ENCODE assay signal across 8 cellular contexts in genomic region chr15:67107014-67107812, GRCh38. TPM values are rescaled to one million over a fixed set of nuclear protein-coding genes. Genes with fewer than 3 reads are reported as not detected.
DNase-seq lines count a peak whose midpoint lies in the region; ATAC-seq and TF ChIP-seq lines count a peak whose summit lies in the region.

No MANE protein-coding gene starts in this region.

- no peak for DNase-seq in activated CD8-positive, alpha-beta memory T cell treated with anti-CD3 and anti-CD28 coated beads, Interleukin-2, amount 10 ng/mL, durations not matched to agents 7 days and 5 days
- no peak for DNase-seq in activated CD8-positive, alpha-beta memory T cell treated with anti-CD3 and anti-CD28 coated beads for 24 hours
- DNase-seq in astrocyte of the spinal cord (ENCODE audit: low read depth, low spot score): peak; percentile 99
- peak; percentile 40 for DNase-seq in left kidney (ENCODE audit: low read depth, low spot score)
- DNase-seq in upper lobe of left lung: peak in 1 of 2 donors; percentile 85
- no peak for DNase-seq in NCI-H748 (lab: John Stamatoyannopoulos, UW; ENCODE audit: unreplicated experiment)

- H3K27me3 ChIP-seq in upper lobe of left lung: no peaks in the 10 kb centered on the region

- peaks cover 3% of the 10 kb centered on the region for H3K9me3 Mint-ChIP-seq in activated CD8-positive, alpha-beta memory T cell treated with anti-CD3 and anti-CD28 coated beads, Interleukin-2, amount 10 ng/mL, durations not matched to agents 7 days and 5 days (ENCODE audit: low read depth)

- in situ Hi-C loops in astrocyte of the spinal cord (cut with HindIII; ENCODE audit: low sequenced_read_pairs): no loop called here

- TF ChIP-seq POLR2A in upper lobe of left lung (IDR thresholded peaks at IDR 0.05): no peak

- H3K36me3 Mint-ChIP-seq in activated CD8-positive, alpha-beta memory T cell treated with anti-CD3 and anti-CD28 coated beads, Interleukin-2, amount 10 ng/mL, durations not matched to agents 7 days and 5 days: peaks cover 56% of the 10 kb centered on the region

- H3K4me1 ChIP-seq in upper lobe of left lung: peaks cover 67 to 85% (median 77%) of the 10 kb centered on the region in 4 donors

- H3K27me3 Mint-ChIP-seq in activated CD8-positive, alpha-beta memory T cell treated with anti-CD3 and anti-CD28 coated beads, Interleukin-2, amount 10 ng/mL, durations not matched to agents 7 days and 5 days: no peaks in the 10 kb centered on the region

- no peak overlapping the region for H3K4me3 Mint-ChIP-seq in activated CD8-positive, alpha-beta memory T cell treated with anti-CD3 and anti-CD28 coated beads, Interleukin-2, amount 10 ng/mL, durations not matched to agents 7 days and 5 days

- H3K27ac Mint-ChIP-seq in activated CD8-positive, alpha-beta memory T cell treated with anti-CD3 and anti-CD28 coated beads, Interleukin-2, amount 10 ng/mL, durations not matched to agents 7 days and 5 days: peak overlapping the region; percentile 47

- CTCF ChIA-PET in activated CD8-positive, alpha-beta memory T cell treated with anti-CD3 and anti-CD28 coated beads, Interleukin-2, amount 10 ng/mL, durations not matched to agents 7 days and 5 days (lab: Charles Lee): no interaction called here

- TF ChIP-seq CTCF in astrocyte of the spinal cord (IDR thresholded peaks at IDR 0.05; ENCODE audit: low read depth, low read length) (no peak), upper lobe of left lung (IDR thresholded peaks at IDR 0.05) (no peak)

- H3K4me3 ChIP-seq in astrocyte of the spinal cord (ENCODE audit: low read depth, low read length) (no peak overlapping the region), upper lobe of left lung (no peak overlapping the region)

- whole genome bisulfite sequencing in upper lobe of left lung, 2 donors: 60 to 75% methylated on average over 12 of the region's 12 CpGs

- peak overlapping the region; percentile 31 to 64 (median 63) for H3K27ac ChIP-seq in upper lobe of left lung

- H3K36me3 ChIP-seq in upper lobe of left lung: no peaks in the 10 kb centered on the region

- H3K9me3 ChIP-seq in upper lobe of left lung: no peaks in the 10 kb centered on the region

- peaks cover 40% of the 10 kb centered on the region for H3K4me1 Mint-ChIP-seq in activated CD8-positive, alpha-beta memory T cell treated with anti-CD3 and anti-CD28 coated beads, Interleukin-2, amount 10 ng/mL, durations not matched to agents 7 days and 5 days

- no peak for TF ChIP-seq EP300 in upper lobe of left lung (IDR thresholded peaks at IDR 0.05)

- no peak for ATAC-seq in activated CD8-positive, alpha-beta memory T cell treated with anti-CD3 and anti-CD28 coated beads, Interleukin-2, amount 10 ng/mL, durations not matched to agents 7 days and 5 days
- ATAC-seq in upper lobe of left lung (ENCODE audit: low FRiP score in 2 of 2) (peak; percentile 76 to 87), HG02798 (IDR thresholded peaks at IDR 0.05; ENCODE audit: poor library complexity, unreplicated experiment) (no peak), HG02870 (IDR thresholded peaks at IDR 0.05; ENCODE audit: unreplicated experiment) (no peak)

RNA-seq across cellular contexts. Expression of gene SMAD3, which starts 41.8 kb away (rescaled TPM):
- 10 to 100 TPM; 87.1 to 88.0 TPM for total RNA-seq in activated CD8-positive, alpha-beta memory T cell treated with anti-CD3 and anti-CD28 coated beads, Interleukin-2, amount 10 ng/mL, durations not matched to agents 7 days and 5 days
- total RNA-seq in upper lobe of left lung: 10 to 100 TPM; 31.7 to 44.5 (median 36.3) TPM

Comparison
In these comparisons a context has a peak if more than half of its experiments do, and no peak if none do; other contexts are left out.
1. ATAC-seq: peak in upper lobe of left lung (2 of 2); none in activated CD8-positive, alpha-beta memory T cell treated with anti-CD3 and anti-CD28 coated beads, Interleukin-2, amount 10 ng/mL, durations not matched to agents 7 days and 5 days (single experiment), HG02798 (single experiment) and HG02870 (single experiment).
2. DNase-seq: peak in astrocyte of the spinal cord (single experiment) and left kidney (single experiment); none in activated CD8-positive, alpha-beta memory T cell treated with anti-CD3 and anti-CD28 coated beads, Interleukin-2, amount 10 ng/mL, durations not matched to agents 7 days and 5 days (single experiment), activated CD8-positive, alpha-beta memory T cell treated with anti-CD3 and anti-CD28 coated beads for 24 hours (single experiment) and NCI-H748 (single experiment).